Comparison of ENCODE assay signal across 1 cellular context in genomic region chr16:2838928-2839327, GRCh38.
A peak's percentile ranks its signal among the peaks of the same experiment; 100 is the strongest.
TF ChIP-seq lines count a peak whose summit lies in the region.

No MANE protein-coding gene starts in this region.

TF ChIP-seq in GM12878, 131 proteins besides CTCF, POLR2A, EP300 and RAD21:
- TF ChIP-seq RFX5 (IDR thresholded peaks at IDR 0.05; ENCODE audit: low read depth, low read length) (no peak), IRF5 (IDR thresholded peaks at IDR 0.05; ENCODE audit: borderline replicate concordance) (no peak), USF1 (IDR thresholded peaks at IDR 0.05; ENCODE audit: borderline replicate concordance, extremely low read length, insufficient read depth, low read depth, low read length) (no peak), CREM (IDR thresholded peaks at IDR 0.05; ENCODE audit: low read depth) (no peak), IKZF2 (IDR thresholded peaks at IDR 0.05) (no peak), ZBTB33 (IDR thresholded peaks at IDR 0.05) (no peak), PAX5 (IDR thresholded peaks at IDR 0.05; ENCODE audit: borderline replicate concordance, low read depth, low read length) (no peak), PKNOX1 (IDR thresholded peaks at IDR 0.05) (no peak), NFYA (IDR thresholded peaks at IDR 0.05; ENCODE audit: borderline replicate concordance, low read depth, low read length) (no peak), ATF7 (IDR thresholded peaks at IDR 0.05; ENCODE audit: low read depth) (no peak), BMI1 (IDR thresholded peaks at IDR 0.05; ENCODE audit: borderline replicate concordance) (0 out of 2 replicates have a peak, but pooled peaks have one; percentile 16), STAT1 (conservative IDR thresholded peaks at IDR 0.05) (no peak), PBX3 (IDR thresholded peaks at IDR 0.05; ENCODE audit: insufficient replicate concordance, low read depth, low read length) (no peak), PRDM15 (CRISPR knock-in tag; IDR thresholded peaks at IDR 0.05) (no peak), SMC3 (IDR thresholded peaks at IDR 0.05; ENCODE audit: borderline replicate concordance, low read length) (peak; percentile 59; the same call in 1 of the 2 replicates), YY1 (IDR thresholded peaks at IDR 0.05; ENCODE audit: low read depth, low read length) (0 out of 2 replicates have a peak, but pooled peaks have one; percentile 23), ZNF622 (IDR thresholded peaks at IDR 0.05) (no peak), GABPA (IDR thresholded peaks at IDR 0.05; ENCODE audit: low read depth) (no peak), SUZ12 (IDR thresholded peaks at IDR 0.05; ENCODE audit: unreplicated experiment) (no peak), MEF2B (IDR thresholded peaks at IDR 0.05; ENCODE audit: partially characterized antibody, poor library complexity, severe bottlenecking) (no peak), TCF12 (IDR thresholded peaks at IDR 0.05; ENCODE audit: low read depth, low read length) (no peak)
